ENCODE assay signal across 28 cellular contexts in the genomic region with DNA sequence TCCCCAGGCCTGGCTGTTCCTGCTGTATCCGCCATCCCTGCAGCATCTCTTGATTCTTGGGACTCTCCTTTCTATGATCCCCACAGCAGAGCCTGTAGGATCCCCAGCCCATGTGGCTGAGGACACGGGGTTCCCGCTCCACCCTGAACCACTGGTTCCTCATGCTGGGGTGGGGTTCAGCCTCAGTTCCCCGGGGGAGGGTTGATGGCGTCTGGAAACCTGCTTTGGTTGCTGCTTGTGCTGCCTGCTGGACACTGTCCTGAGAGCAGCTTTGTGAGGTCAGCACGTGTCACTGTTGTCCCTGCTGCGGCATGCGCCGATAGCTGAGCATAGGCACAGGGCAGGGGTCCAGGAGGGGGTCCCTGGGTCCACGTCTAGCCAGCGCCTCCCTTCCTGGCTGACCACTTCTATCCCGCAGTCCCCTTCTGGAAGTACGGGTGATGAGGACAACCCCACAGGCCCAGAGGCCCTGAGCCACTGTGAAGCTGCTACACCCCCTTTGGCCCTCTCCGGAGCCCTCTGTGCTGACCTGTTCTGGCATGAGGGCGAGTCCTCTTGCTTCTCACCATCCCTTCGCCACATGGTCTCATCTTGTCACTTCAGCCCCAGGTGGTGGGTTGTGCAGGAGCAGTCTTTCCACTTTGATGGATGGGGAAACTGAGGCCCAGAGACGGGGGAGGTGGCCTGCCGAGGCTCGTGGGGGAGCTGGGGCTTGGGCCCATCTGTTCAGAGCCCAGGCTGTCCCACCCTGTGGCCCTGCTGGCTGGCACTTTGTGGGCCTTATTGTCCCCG. TPM values are rescaled to one million over a fixed set of nuclear protein-coding genes. Genes with fewer than 3 reads are reported as not detected.
A peak's percentile ranks its signal among the peaks of the same experiment; 100 is the strongest.
DNase-seq lines count a peak whose midpoint lies in the region; ATAC-seq, FAIRE-seq and TF ChIP-seq lines count a peak whose summit lies in the region.
"Had no signal": no experiment of that assay in that cellular context is flagged by ENCODE, and none has a peak within 500 bp of the region (broad histone marks: within the 10 kb centered on the region; RNA-seq: fewer than 3 reads in every experiment).

No MANE protein-coding gene starts in this region.

- no TSS peak for BruUV-seq in K562 (replicated peaks; lab: Mats Ljungman, UMichigan)

- H3K27ac Mint-ChIP-seq in activated T-cell treated with anti-CD3 and anti-CD28 coated beads, Interleukin-2, amount 50 U/mL, for 72 hours, result peak overlapping the region; percentile 78

- WGBS in K562 (ENCODE audit: insufficient coverage, low coverage, missing lambda C conversion rate), result 94% methylated on average over 18 of the region's 20 CpGs
- WGBS in mesodermal cell (ENCODE audit: insufficient coverage in 2 of 2), 2 experiments, result 96 to 97% methylated on average over 15 to 16 of the region's 20 CpGs

- H3K36me3 Mint-ChIP-seq in activated T-cell treated with anti-CD3 and anti-CD28 coated beads, Interleukin-2, amount 50 U/mL, for 72 hours (ENCODE audit: insufficient read depth in 2 of 2), result peaks cover 6 to 18% of the 10 kb centered on the region in 2 donors
- H3K36me3 Mint-ChIP-seq in activated T-cell treated with anti-CD3 and anti-CD28 coated beads, Interleukin-2, amount 50 U/mL, for 4 hours (ENCODE audit: insufficient read depth), result peaks cover 23% of the 10 kb centered on the region
- H3K36me3 Mint-ChIP-seq: immature natural killer cell, natural killer cell had no signal

- H3K9ac ChIP-seq in K562 (ENCODE audit: insufficient read depth in 1 of 2, low read depth in 2 of 2, low read length in 2 of 2), result peak overlapping the region in 1 of 2 experiments; percentile 55; a peak in 1 of 4 replicates

- CTCF ChIA-PET in K562 (lab: Yijun Ruan, JAX; ENCODE audit: low intra/inter-chr PET ratio) (no interaction called here), GM10248 (lab: Yijun Ruan, JAX) (interaction anchor here (0.7 kb wide), 1 partner anchor 176 kb away, joined by 4 read pairs; no protein-coding TSS in a partner anchor)

- peaks cover 84% of the 10 kb centered on the region for H3K79me2 ChIP-seq in K562 (ENCODE audit: control insufficient read depth, insufficient read depth, low read length)

- in situ Hi-C loops in K562 (cut with MboI), result no loop called here

- H3K27ac ChIP-seq in K562 (ENCODE audit: extremely low read depth, low read depth, low read length), result no peak overlapping the region
- H3K27ac ChIP-seq in mesodermal cell (ENCODE audit: low read depth, low read length, severe bottlenecking), result peak overlapping the region; percentile 10
- H3K27ac ChIP-seq: upper lobe of right lung had no signal

- TF ChIP-seq POLR2A in K562 (conservative IDR thresholded peaks at IDR 0.05), result no peak

- H2AFZ ChIP-seq in K562 (ENCODE audit: low read depth, low read length), result no peak overlapping the region

- H3K4me2 ChIP-seq in K562 (ENCODE audit: insufficient read depth, low read length), result no peak overlapping the region

- H3K27me3 Mint-ChIP-seq in activated T-cell treated with anti-CD3 and anti-CD28 coated beads, Interleukin-2, amount 50 U/mL, for 72 hours (ENCODE audit: low read depth), result no peaks in the 10 kb centered on the region
- no peaks in the 10 kb centered on the region for H3K27me3 Mint-ChIP-seq in activated T-cell treated with anti-CD3 and anti-CD28 coated beads, Interleukin-2, amount 50 U/mL, for 4 hours (ENCODE audit: low read depth)
- H3K27me3 Mint-ChIP-seq: activated CD4-positive, alpha-beta memory T cell treated with anti-CD3 and anti-CD28 coated beads for 36 hours; T-helper 17 cell had no signal

- H4K20me1 ChIP-seq in K562 (replicated peaks; ENCODE audit: control insufficient read depth, insufficient read depth, low read length), result peaks cover 36% of the 10 kb centered on the region

- H3K9me3 Mint-ChIP-seq in activated T-cell treated with anti-CD3 and anti-CD28 coated beads, Interleukin-2, amount 50 U/mL, for 72 hours, result no peaks in the 10 kb centered on the region
- H3K9me3 Mint-ChIP-seq in activated T-cell treated with anti-CD3 and anti-CD28 coated beads, Interleukin-2, amount 50 U/mL, for 4 hours, result no peaks in the 10 kb centered on the region
- H3K9me3 Mint-ChIP-seq: activated CD4-positive, alpha-beta memory T cell treated with anti-CD3 and anti-CD28 coated beads for 36 hours; activated naive CD4-positive, alpha-beta T cell treated with anti-CD3 and anti-CD28 coated beads, Interleukin-2, amount 50 U/mL, for 72 hours; immature natural killer cell; natural killer cell had no signal

- H3K4me1 ChIP-seq in K562 (replicated peaks in 1 of 2; ENCODE audit: control insufficient read depth in 2 of 2, insufficient read depth in 2 of 2, low read length in 2 of 2), result peaks cover 22 to 51% of the 10 kb centered on the region in 2 experiments
- H3K4me1 ChIP-seq in mesodermal cell (ENCODE audit: control insufficient read depth, insufficient read depth, low read length, poor library complexity, severe bottlenecking), result peaks cover 33% of the 10 kb centered on the region

- H3K9me3 ChIP-seq in K562 (replicated peaks; ENCODE audit: control insufficient read depth, insufficient read depth, low read depth, low read length), result no peaks in the 10 kb centered on the region
- no peaks in the 10 kb centered on the region for H3K9me3 ChIP-seq in mesodermal cell (ENCODE audit: control insufficient read depth, low read length)
- H3K9me3 ChIP-seq: upper lobe of right lung had no signal

- no peaks in the 10 kb centered on the region for H3K27me3 ChIP-seq in K562 (ENCODE audit: control insufficient read depth in 2 of 2, insufficient read depth in 2 of 2, low read length in 2 of 2)
- H3K27me3 ChIP-seq: upper lobe of right lung had no signal

- H3K4me3 Mint-ChIP-seq in activated T-cell treated with anti-CD3 and anti-CD28 coated beads, Interleukin-2, amount 50 U/mL, for 72 hours, result no peak overlapping the region
- H3K4me3 Mint-ChIP-seq in activated T-cell treated with anti-CD3 and anti-CD28 coated beads, Interleukin-2, amount 50 U/mL, for 4 hours, result no peak overlapping the region
- H3K4me3 Mint-ChIP-seq: activated CD4-positive, alpha-beta memory T cell treated with anti-CD3 and anti-CD28 coated beads for 36 hours; natural killer cell; T-helper 17 cell had no signal

- no peak for ATAC-seq in activated T-cell treated with anti-CD3 and anti-CD28 coated beads, Interleukin-2, amount 50 U/mL, for 72 hours (replicated peaks in 1 of 2)
- no peak for ATAC-seq in activated T-cell treated with anti-CD3 and anti-CD28 coated beads, Interleukin-2, amount 50 U/mL, for 4 hours
- ATAC-seq in K562, result no peak
- ATAC-seq in activated CD4-positive, CD25-positive, alpha-beta regulatory T cell treated with anti-CD3 and anti-CD28 coated beads, Interleukin-2, amount 50 U/mL, for 24 hours, result no peak
- ATAC-seq: left lobe of liver, Panc1, T-helper 17 cell, upper lobe of right lung had no signal

- no peak for TF ChIP-seq RAD21 in K562 (CRISPR knock-in tag; conservative IDR thresholded peaks at IDR 0.05 in 1 of 2, IDR thresholded peaks at IDR 0.05 in 1 of 2)

- H3K4me1 Mint-ChIP-seq in activated T-cell treated with anti-CD3 and anti-CD28 coated beads, Interleukin-2, amount 50 U/mL, for 72 hours (ENCODE audit: low read depth), result peaks cover 44% of the 10 kb centered on the region
- H3K4me1 Mint-ChIP-seq in activated T-cell treated with anti-CD3 and anti-CD28 coated beads, Interleukin-2, amount 50 U/mL, for 4 hours (ENCODE audit: low read depth), result peaks cover 51% of the 10 kb centered on the region

- TF ChIP-seq EP300 in K562 (IDR thresholded peaks at IDR 0.05; ENCODE audit: low read length), result no peak

- intact Hi-C loops in K562 (cut with micrococcal nuclease), result no loop called here

- TF ChIP-seq CTCF in K562 (IDR thresholded peaks at IDR 0.05 in 2 of 3, conservative IDR thresholded peaks at IDR 0.05 in 1 of 3; ENCODE audit: insufficient read depth in 2 of 3, low read depth in 1 of 3, low read length in 3 of 3) (no peak), GM10248 (IDR thresholded peaks at IDR 0.05; ENCODE audit: control extremely low read depth, extremely low read depth, low read depth, missing control alignments) (no peak)

- H3K9me1 ChIP-seq in K562 (ENCODE audit: control insufficient read depth, insufficient read depth, low read length), result peaks cover 6% of the 10 kb centered on the region

- POLR2A ChIA-PET in K562 (lab: Yijun Ruan, JAX), result interaction anchor here (0.6 to 2.4 kb wide), 3 partner anchors 9 to 296 kb away, joined by 3 to 7 read pairs (median 5); partner anchors contain the start of gene TMEM238
- POLR2A ChIA-PET in GM10248 (lab: Yijun Ruan, JAX), result no interaction called here

- FAIRE-seq in K562 (lab: Jason Lieb, UNC), result no peak
- FAIRE-seq: colon, H54 had no signal

- H3K4me3 ChIP-seq in K562, result no peak overlapping the region
- H3K4me3 ChIP-seq in mesodermal cell (ENCODE audit: extremely low read depth, insufficient read depth, low read length, poor library complexity, severe bottlenecking), result no peak overlapping the region
- H3K4me3 ChIP-seq: upper lobe of right lung had no signal

- H3K36me3 ChIP-seq in K562 (ENCODE audit: control insufficient read depth, insufficient read depth, low read length), result peaks cover 89% of the 10 kb centered on the region; the same call in 2 of the 3 replicates
- H3K36me3 ChIP-seq in mesodermal cell (ENCODE audit: control insufficient read depth, insufficient read depth, low read length), result peaks cover 76% of the 10 kb centered on the region

- DNase-seq in activated T-cell treated with anti-CD3 and anti-CD28 coated beads, Interleukin-2, amount 50 U/mL, for 72 hours, result no peak
- no peak for DNase-seq in activated T-cell treated with anti-CD3 and anti-CD28 coated beads, Interleukin-2, amount 50 U/mL, for 4 hours
- DNase-seq in K562 (ENCODE audit: extremely low read depth in 1 of 4, low spot score in 3 of 4) (no peak), CD1c-positive myeloid dendritic cell (ENCODE audit: extremely low spot score) (no peak), hepatic stellate cell (ENCODE audit: low spot score) (no peak), GM10248 (ENCODE audit: extremely low spot score) (no peak)
- DNase-seq: activated CD4-positive, alpha-beta T cell treated with anti-CD3 and anti-CD28 coated beads for 1 hour; activated effector memory CD4-positive, alpha-beta T cell treated with Interleukin-2 at 50 U/mL for 16 hours; effector CD8-positive, alpha-beta T cell; erythroblast; immature natural killer cell; Kasumi-1; natural killer cell; NCI-H1436 treated with DMSO at 0.1 percent for 48 hours; NCI-H2107; NCI-H345; SHP77; stimulated activated CD4-positive, alpha-beta T cell treated with anti-CD3 and anti-CD28 coated beads, Interleukin-4, amount 100 ng/mL, for 24 hours; T-helper 17 cell; upper lobe of right lung had no signal

RNA-seq across cellular contexts. Expression of gene EPN1, which starts 5.5 kb away (rescaled TPM):
- 10 to 100 TPM; 33.8 to 40.5 TPM for total RNA-seq in activated T-cell treated with anti-CD3 and anti-CD28 coated beads, Interleukin-2, amount 50 U/mL, for 72 hours
- 10 to 100 TPM; 55.0 to 61.4 (median 55.2) TPM for total RNA-seq in activated T-cell treated with anti-CD3 and anti-CD28 coated beads, Interleukin-2, amount 50 U/mL, for 4 hours
- total RNA-seq in K562 (2011; cell fraction: chromatin; rRNA removed; ENCODE audit: low replicate concordance), result 32.5 and 96.7 TPM in 2 replicates
- total RNA-seq in K562 (2011; cell fraction: nucleolus; rRNA removed), result 37.1 and 45.4 TPM in 2 replicates
- total RNA-seq in K562 (2011; cell fraction: nucleoplasm; rRNA removed), result 46.5 and 48.0 TPM in 2 replicates
- 25.4 and 33.8 TPM in 2 replicates for total RNA-seq in K562 (2014; rRNA removed)
- 5.1 and 6.4 TPM in 2 replicates for total RNA-seq in K562 (2014; rRNA removed; fragmentation: Illumina TruSeq; extraction: Trizol)
- total RNA-seq in K562 (2015; rRNA removed; fragmentation: Illumina TruSeq; extraction: Trizol), result 12.7 and 14.6 TPM in 2 replicates
- total RNA-seq in K562 (2021), result 138 and 142 TPM in 2 replicates
- polyA plus RNA-seq in K562 (2011; rRNA removed), result 11.3 and 22.8 TPM in 2 replicates
- polyA plus RNA-seq in K562 (2011; cell fraction: cytosol; rRNA removed), result 17.5 and 44.0 TPM in 2 replicates
- 19.3 and 25.8 TPM in 2 replicates for polyA plus RNA-seq in K562 (2011; cell fraction: nucleus; rRNA removed)
- 56.6 and 92.1 TPM in 2 replicates for polyA plus RNA-seq in K562 (2012)
- polyA plus RNA-seq in K562 (2014; fragmentation: Illumina TruSeq; extraction: Trizol), result 14.9 and 33.1 TPM in 2 replicates
- under 1 TPM; 0.08 to 0.15 TPM for polyA plus RNA-seq in K562 (2014; fragmentation: Nextera tagmentation; extraction: Ambion mirVana)
- 44.7 and 47.2 TPM in 2 replicates for polyA plus RNA-seq in K562 (2014; rRNA removed)
- polyA minus RNA-seq in K562 (2011; rRNA and poly(A)+ RNA removed), result 17.8 and 24.4 TPM in 2 replicates
- polyA minus RNA-seq in K562 (2011; cell fraction: cytosol; rRNA and poly(A)+ RNA removed), result 57.1 and 83.4 TPM in 2 replicates
- polyA minus RNA-seq in K562 (2011; cell fraction: nucleus; rRNA and poly(A)+ RNA removed), result 8.9 and 16.7 TPM in 2 replicates
- polyA plus RNA-seq in mesodermal cell (2013, experiment 1 of 2), result 94.2 TPM
- polyA plus RNA-seq in mesodermal cell (2013, experiment 2 of 2), result 82.7 TPM

RNA-seq across cellular contexts. Expression of gene U2AF2, which starts 25.7 kb away (rescaled TPM):
- total RNA-seq in activated T-cell treated with anti-CD3 and anti-CD28 coated beads, Interleukin-2, amount 50 U/mL, for 72 hours, result 100 to 1,000 TPM; 128 to 137 TPM
- 100 to 1,000 TPM; 467 to 532 (median 476) TPM for total RNA-seq in activated T-cell treated with anti-CD3 and anti-CD28 coated beads, Interleukin-2, amount 50 U/mL, for 4 hours
- 193 and 483 TPM in 2 replicates for total RNA-seq in K562 (2011; cell fraction: chromatin; rRNA removed; ENCODE audit: low replicate concordance)
- total RNA-seq in K562 (2011; cell fraction: nucleolus; rRNA removed), result 266 and 305 TPM in 2 replicates
- 221 and 225 TPM in 2 replicates for total RNA-seq in K562 (2011; cell fraction: nucleoplasm; rRNA removed)
- total RNA-seq in K562 (2014; rRNA removed) (279 and 332 TPM in 2 replicates), K562 (2014; rRNA removed; fragmentation: Illumina TruSeq; extraction: Trizol) (36.8 and 58.9 TPM in 2 replicates), K562 (2015; rRNA removed; fragmentation: Illumina TruSeq; extraction: Trizol) (157 and 162 TPM in 2 replicates), K562 (2021) (304 and 321 TPM in 2 replicates)
- polyA plus RNA-seq in K562 (2011; rRNA removed) (144 and 156 TPM in 2 replicates), K562 (2014; fragmentation: Illumina TruSeq; extraction: Trizol) (169 and 224 TPM in 2 replicates), K562 (2014; fragmentation: Nextera tagmentation; extraction: Ambion mirVana) (1 to 10 TPM; 3.0 to 4.4 TPM), K562 (2014; rRNA removed) (277 and 331 TPM in 2 replicates)
- 175 and 315 TPM in 2 replicates for polyA plus RNA-seq in K562 (2011; cell fraction: cytosol; rRNA removed)
- 395 and 527 TPM in 2 replicates for polyA plus RNA-seq in K562 (2011; cell fraction: nucleus; rRNA removed)
- polyA plus RNA-seq in K562 (2012), result 223 and 263 TPM in 2 replicates
- polyA minus RNA-seq in K562 (2011; rRNA and poly(A)+ RNA removed), result 42.9 and 75.8 TPM in 2 replicates
- polyA minus RNA-seq in K562 (2011; cell fraction: cytosol; rRNA and poly(A)+ RNA removed), result 113 and 128 TPM in 2 replicates
- 91.7 and 99.0 TPM in 2 replicates for polyA minus RNA-seq in K562 (2011; cell fraction: nucleus; rRNA and poly(A)+ RNA removed)
- 145 TPM for polyA plus RNA-seq in mesodermal cell (2013, experiment 1 of 2)
- 128 TPM for polyA plus RNA-seq in mesodermal cell (2013, experiment 2 of 2)

RNA-seq across cellular contexts. Expression of gene CCDC106, which starts 32.5 kb away (rescaled TPM):
- 10 to 100 TPM; 13.8 to 21.7 TPM for total RNA-seq in activated T-cell treated with anti-CD3 and anti-CD28 coated beads, Interleukin-2, amount 50 U/mL, for 72 hours
- 1 to 10 TPM; 3.9 to 7.8 (median 4.8) TPM for total RNA-seq in activated T-cell treated with anti-CD3 and anti-CD28 coated beads, Interleukin-2, amount 50 U/mL, for 4 hours
- total RNA-seq in K562 (2011; cell fraction: chromatin; rRNA removed; ENCODE audit: low replicate concordance), result 5.5 and 16.0 TPM in 2 replicates
- 17.5 and 18.3 TPM in 2 replicates for total RNA-seq in K562 (2011; cell fraction: nucleolus; rRNA removed)
- 8.7 and 12.1 TPM in 2 replicates for total RNA-seq in K562 (2011; cell fraction: nucleoplasm; rRNA removed)
- total RNA-seq in K562 (2014; rRNA removed) (17.8 and 21.9 TPM in 2 replicates), K562 (2014; rRNA removed; fragmentation: Illumina TruSeq; extraction: Trizol) (4.2 and 7.0 TPM in 2 replicates), K562 (2015; rRNA removed; fragmentation: Illumina TruSeq; extraction: Trizol) (12.2 and 14.3 TPM in 2 replicates), K562 (2021) (27.5 and 28.2 TPM in 2 replicates)
- polyA plus RNA-seq in K562 (2011; rRNA removed) (7.6 and 11.2 TPM in 2 replicates), K562 (2014; fragmentation: Illumina TruSeq; extraction: Trizol) (19.1 and 21.9 TPM in 2 replicates), K562 (2014; fragmentation: Nextera tagmentation; extraction: Ambion mirVana) (under 1 TPM in 1 of 2 experiments, not detected in 1; 0.10 TPM), K562 (2014; rRNA removed) (24.1 and 25.9 TPM in 2 replicates)
- 11.0 and 22.8 TPM in 2 replicates for polyA plus RNA-seq in K562 (2011; cell fraction: cytosol; rRNA removed)
- polyA plus RNA-seq in K562 (2011; cell fraction: nucleus; rRNA removed), result 16.4 and 27.9 TPM in 2 replicates
- 22.8 and 23.5 TPM in 2 replicates for polyA plus RNA-seq in K562 (2012)
- polyA minus RNA-seq in K562 (2011; rRNA and poly(A)+ RNA removed), result 1.8 and 1.9 TPM in 2 replicates
- 7.2 and 12.6 TPM in 2 replicates for polyA minus RNA-seq in K562 (2011; cell fraction: cytosol; rRNA and poly(A)+ RNA removed)
- 5.3 and 6.4 TPM in 2 replicates for polyA minus RNA-seq in K562 (2011; cell fraction: nucleus; rRNA and poly(A)+ RNA removed)
- 16.0 TPM for polyA plus RNA-seq in mesodermal cell (2013, experiment 1 of 2)
- 13.4 TPM for polyA plus RNA-seq in mesodermal cell (2013, experiment 2 of 2)

RNA-seq across cellular contexts. Expression of gene ZNF581, which starts 37.1 kb away (rescaled TPM):
- 10 to 100 TPM; 43.1 to 50.7 TPM for total RNA-seq in activated T-cell treated with anti-CD3 and anti-CD28 coated beads, Interleukin-2, amount 50 U/mL, for 72 hours
- total RNA-seq in activated T-cell treated with anti-CD3 and anti-CD28 coated beads, Interleukin-2, amount 50 U/mL, for 4 hours, result 10 to 100 TPM; 46.2 to 54.1 (median 52.7) TPM
- 8.2 and 21.8 TPM in 2 replicates for total RNA-seq in K562 (2011; cell fraction: chromatin; rRNA removed; ENCODE audit: low replicate concordance)
- 20.3 and 21.3 TPM in 2 replicates for total RNA-seq in K562 (2011; cell fraction: nucleolus; rRNA removed)
- total RNA-seq in K562 (2011; cell fraction: nucleoplasm; rRNA removed), result 16.7 and 16.8 TPM in 2 replicates
- total RNA-seq in K562 (2014; rRNA removed) (18.6 and 26.4 TPM in 2 replicates), K562 (2014; rRNA removed; fragmentation: Illumina TruSeq; extraction: Trizol) (7.3 and 8.5 TPM in 2 replicates), K562 (2015; rRNA removed; fragmentation: Illumina TruSeq; extraction: Trizol) (8.6 and 11.0 TPM in 2 replicates), K562 (2021) (35.7 and 39.4 TPM in 2 replicates)
- polyA plus RNA-seq in K562 (2011; rRNA removed) (15.4 and 26.0 TPM in 2 replicates), K562 (2014; fragmentation: Illumina TruSeq; extraction: Trizol) (15.7 and 23.2 TPM in 2 replicates), K562 (2014; fragmentation: Nextera tagmentation; extraction: Ambion mirVana) (1 to 10 TPM; 2.4 to 5.8 TPM), K562 (2014; rRNA removed) (23.2 and 24.0 TPM in 2 replicates)
- 30.9 and 47.7 TPM in 2 replicates for polyA plus RNA-seq in K562 (2011; cell fraction: cytosol; rRNA removed)
- 24.0 and 27.6 TPM in 2 replicates for polyA plus RNA-seq in K562 (2011; cell fraction: nucleus; rRNA removed)
- 19.0 and 47.4 TPM in 2 replicates for polyA plus RNA-seq in K562 (2012)
- 11.6 and 13.6 TPM in 2 replicates for polyA minus RNA-seq in K562 (2011; rRNA and poly(A)+ RNA removed)
- polyA minus RNA-seq in K562 (2011; cell fraction: cytosol; rRNA and poly(A)+ RNA removed), result 15.3 and 31.1 TPM in 2 replicates
- 4.4 and 6.6 TPM in 2 replicates for polyA minus RNA-seq in K562 (2011; cell fraction: nucleus; rRNA and poly(A)+ RNA removed)
- 55.6 TPM for polyA plus RNA-seq in mesodermal cell (2013, experiment 1 of 2)
- polyA plus RNA-seq in mesodermal cell (2013, experiment 2 of 2), result 47.0 TPM

RNA-seq across cellular contexts. Expression of gene ZNF580, which starts 39.7 kb away (rescaled TPM):
- 10 to 100 TPM; 46.1 to 47.8 TPM for total RNA-seq in activated T-cell treated with anti-CD3 and anti-CD28 coated beads, Interleukin-2, amount 50 U/mL, for 72 hours
- total RNA-seq in activated T-cell treated with anti-CD3 and anti-CD28 coated beads, Interleukin-2, amount 50 U/mL, for 4 hours, result 10 to 100 TPM; 27.1 to 31.5 (median 28.5) TPM
- 26.2 and 41.7 TPM in 2 replicates for total RNA-seq in K562 (2011; cell fraction: chromatin; rRNA removed; ENCODE audit: low replicate concordance)
- total RNA-seq in K562 (2011; cell fraction: nucleolus; rRNA removed), result 16.2 and 20.0 TPM in 2 replicates
- total RNA-seq in K562 (2011; cell fraction: nucleoplasm; rRNA removed), result 33.4 and 56.4 TPM in 2 replicates
- total RNA-seq in K562 (2014; rRNA removed) (13.9 and 24.4 TPM in 2 replicates), K562 (2014; rRNA removed; fragmentation: Illumina TruSeq; extraction: Trizol) (5.2 and 5.7 TPM in 2 replicates), K562 (2015; rRNA removed; fragmentation: Illumina TruSeq; extraction: Trizol) (6.0 and 6.8 TPM in 2 replicates), K562 (2021) (38.0 and 47.4 TPM in 2 replicates)
- polyA plus RNA-seq in K562 (2011; rRNA removed) (5.0 and 7.7 TPM in 2 replicates), K562 (2014; fragmentation: Illumina TruSeq; extraction: Trizol) (12.7 and 15.5 TPM in 2 replicates), K562 (2014; fragmentation: Nextera tagmentation; extraction: Ambion mirVana) (1 to 10 TPM; 2.3 to 3.9 TPM), K562 (2014; rRNA removed) (25.2 and 30.8 TPM in 2 replicates)
- 10.9 and 21.1 TPM in 2 replicates for polyA plus RNA-seq in K562 (2011; cell fraction: cytosol; rRNA removed)
- polyA plus RNA-seq in K562 (2011; cell fraction: nucleus; rRNA removed), result 39.9 and 68.6 TPM in 2 replicates
- 41.5 and 62.4 TPM in 2 replicates for polyA plus RNA-seq in K562 (2012)
- polyA minus RNA-seq in K562 (2011; rRNA and poly(A)+ RNA removed), result 4.4 and 4.6 TPM in 2 replicates
- polyA minus RNA-seq in K562 (2011; cell fraction: cytosol; rRNA and poly(A)+ RNA removed), result 12.2 and 16.3 TPM in 2 replicates
- 7.3 and 8.8 TPM in 2 replicates for polyA minus RNA-seq in K562 (2011; cell fraction: nucleus; rRNA and poly(A)+ RNA removed)
- 37.5 TPM for polyA plus RNA-seq in mesodermal cell (2013, experiment 1 of 2)
- 29.0 TPM for polyA plus RNA-seq in mesodermal cell (2013, experiment 2 of 2)
